Comparison of ENCODE assay signal across 8 cellular contexts in the genomic region with DNA sequence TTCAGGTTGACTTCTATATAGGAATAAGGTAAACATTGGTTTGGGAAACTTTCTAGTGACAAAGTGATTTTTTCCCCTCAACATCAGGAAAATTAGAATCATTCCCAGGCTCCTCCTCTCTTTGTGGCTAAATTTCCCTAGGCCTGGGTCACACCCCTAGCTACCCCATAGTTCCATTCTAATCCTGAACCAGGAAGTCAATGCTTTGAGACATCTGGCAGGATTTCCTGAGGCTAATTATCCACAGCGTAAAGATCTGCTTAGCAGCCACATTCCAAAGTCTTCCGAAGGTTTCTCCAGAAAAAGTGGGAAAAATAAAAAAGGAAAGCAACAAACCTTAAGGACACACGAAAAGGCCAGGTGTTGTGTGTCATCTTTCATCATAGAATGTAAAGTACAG.
DNase-seq lines count a peak whose midpoint lies in the region; ATAC-seq and TF ChIP-seq lines count a peak whose summit lies in the region.

No MANE protein-coding gene starts in this region.

- DNase-seq in ELF-1 (ENCODE audit: low read depth, low spot score) (peak; percentile 51), T-cell (no peak), left ventricle myocardium superior (no peak), sigmoid colon (no peak), NCI-H146 treated with DMSO at 0.1 percent for 48 hours (lab: John Stamatoyannopoulos, UW; ENCODE audit: unreplicated experiment) (no peak), ovary (no peak), hippocampal formation (lab: John Stamatoyannopoulos, UW) (no peak), RKO (ENCODE audit: low spot score) (no peak)

- H3K9me3 ChIP-seq in sigmoid colon: no peaks in the 10 kb centered on the region
- no peaks in the 10 kb centered on the region for H3K9me3 ChIP-seq in ovary

- TF ChIP-seq POLR2A in sigmoid colon (IDR thresholded peaks at IDR 0.05) (no peak), ovary (IDR thresholded peaks at IDR 0.05) (no peak)

- H3K27me3 ChIP-seq in sigmoid colon (no peaks in the 10 kb centered on the region), ovary (no peaks in the 10 kb centered on the region)

- H3K4me3 ChIP-seq in sigmoid colon (no peak overlapping the region), ovary (no peak overlapping the region)

- 22 to 43% methylated on average over 3 of the region's 3 CpGs for WGBS in sigmoid colon, 2 donors
- WGBS in ovary, 3 donors: 23 to 35% (median 25%) methylated on average over 3 of the region's 3 CpGs

- H3K9me3 Mint-ChIP-seq in T-cell: no peaks in the 10 kb centered on the region

- peak overlapping the region; percentile 62 to 68 for H3K27ac Mint-ChIP-seq in T-cell

- TF ChIP-seq CTCF in sigmoid colon (IDR thresholded peaks at IDR 0.05) (no peak), ovary (IDR thresholded peaks at IDR 0.05) (no peak)

- H3K36me3 ChIP-seq in sigmoid colon (peaks cover 0 to 13% (median 0%) of the 10 kb centered on the region in 4 donors), ovary (no peaks in the 10 kb centered on the region)

- no peak for ATAC-seq in T-cell (replicated peaks in 1 of 4)
- ATAC-seq in left ventricle myocardium superior: peak; percentile 37

- H3K36me3 Mint-ChIP-seq in T-cell: peaks cover 30% of the 10 kb centered on the region

- POLR2A ChIA-PET in T-cell (lab: Charles Lee): no interaction called here

- H3K4me1 Mint-ChIP-seq in T-cell: peaks cover 22 to 24% (median 24%) of the 10 kb centered on the region in 3 donors

- H3K27ac ChIP-seq in sigmoid colon: peak overlapping the region; percentile 9 to 38 (median 27)
- no peak overlapping the region for H3K27ac ChIP-seq in ovary

- H3K4me1 ChIP-seq in sigmoid colon (peaks cover 0 to 22% (median 6%) of the 10 kb centered on the region in 4 donors), ovary (ENCODE audit: insufficient read depth) (no peaks in the 10 kb centered on the region)

- intact Hi-C loops in left ventricle myocardium superior (cut with micrococcal nuclease) (no loop called here), sigmoid colon (cut with DNase I) (no loop called here), ovary (cut with DNase I) (no loop called here)

- CTCF ChIA-PET in T-cell (lab: Charles Lee): interaction anchor here in 1 of 2 donors (3.0 kb wide), 1 partner anchor 96 kb away, joined by 10 read pairs; no protein-coding TSS in a partner anchor

- no peaks in the 10 kb centered on the region for H3K27me3 Mint-ChIP-seq in T-cell

- no peak overlapping the region for H3K4me3 Mint-ChIP-seq in T-cell

- TF ChIP-seq EP300 in sigmoid colon (IDR thresholded peaks at IDR 0.05) (no peak), ovary (IDR thresholded peaks at IDR 0.05) (no peak)

Comparison
In these comparisons a context has a peak if more than half of its experiments do, and no peak if none do; other contexts are left out.
1. H3K27ac ChIP-seq: peak in sigmoid colon (4 of 4); none in ovary (0 of 2).